8 cellular contexts compared by ENCODE assay signal in the genomic region with DNA sequence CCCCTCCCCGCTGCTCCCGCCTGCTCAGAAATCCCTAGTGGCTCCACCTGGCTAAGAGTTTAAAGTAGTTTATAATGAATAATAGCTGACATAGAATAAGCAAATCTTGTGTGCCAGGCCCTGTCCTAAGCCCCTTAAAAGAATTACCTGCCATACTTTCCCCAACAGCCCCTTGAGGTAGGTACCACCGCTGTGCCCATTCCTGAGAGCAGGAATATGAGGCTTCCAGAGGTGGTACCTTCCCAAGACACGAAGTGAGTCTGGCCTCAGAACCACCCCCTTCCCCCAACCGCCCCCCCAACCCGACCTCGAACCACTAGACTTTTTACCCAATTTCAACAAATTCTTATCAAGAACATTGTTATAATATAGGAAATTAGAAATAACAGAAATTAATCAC. TPM values are rescaled to one million over a fixed set of nuclear protein-coding genes. Genes with fewer than 3 reads are reported as not detected.
DNase-seq lines count a peak whose midpoint lies in the region; ATAC-seq and TF ChIP-seq lines count a peak whose summit lies in the region.

No MANE protein-coding gene starts in this region.

- TF ChIP-seq POLR2A in adrenal gland (IDR thresholded peaks at IDR 0.05) = no peak

- H3K4me3 ChIP-seq in BE2C (ENCODE audit: low read depth, low read length) = peak overlapping the region; percentile 71
- peak overlapping the region in 1 of 4 donors; percentile 89 for H3K4me3 ChIP-seq in adrenal gland

- peak overlapping the region; percentile 89 to 97 (median 93) for H3K4me3 Mint-ChIP-seq in IgD-negative memory B cell
- H3K4me3 Mint-ChIP-seq in dendritic cell treated with granulocyte-macrophage colony-stimulating factor and Interleukin-4, amounts not matched to agents 40 ng/mL and 50 ng/mL, for 4 days = peak overlapping the region; percentile 95
- H3K4me3 Mint-ChIP-seq in nephron = peak overlapping the region; percentile 90 to 95 (median 92)

- H3K4me1 Mint-ChIP-seq in IgD-negative memory B cell (peaks cover 21 to 40% (median 32%) of the 10 kb centered on the region in 3 donors), nephron (peaks cover 5% of the 10 kb centered on the region)
- H3K4me1 Mint-ChIP-seq in dendritic cell treated with granulocyte-macrophage colony-stimulating factor and Interleukin-4, amounts not matched to agents 40 ng/mL and 50 ng/mL, for 4 days (ENCODE audit: low read depth) = peaks cover 43% of the 10 kb centered on the region

- no peaks in the 10 kb centered on the region for H3K4me1 ChIP-seq in BE2C
- peaks cover 8 to 31% of the 10 kb centered on the region in 2 donors for H3K4me1 ChIP-seq in adrenal gland (replicated peaks in 1 of 2)

- H3K27ac ChIP-seq in adrenal gland = peak overlapping the region in 1 of 5 donors; percentile 90

- H3K27ac Mint-ChIP-seq in IgD-negative memory B cell (peak overlapping the region; percentile 47 to 76 (median 73)), nephron (no peak overlapping the region)
- peak overlapping the region; percentile 78 for H3K27ac Mint-ChIP-seq in dendritic cell treated with granulocyte-macrophage colony-stimulating factor and Interleukin-4, amounts not matched to agents 40 ng/mL and 50 ng/mL, for 4 days

- no peaks in the 10 kb centered on the region for H3K27me3 ChIP-seq in BE2C
- H3K27me3 ChIP-seq in adrenal gland = no peaks in the 10 kb centered on the region

- in situ Hi-C loops in KBM-7 (cut with MboI; ENCODE audit: low pct_unique_long_range_greater_than_20kb, low sequenced_read_pairs) = no loop called here

- no peaks in the 10 kb centered on the region for H3K9me3 ChIP-seq in BE2C
- H3K9me3 ChIP-seq in adrenal gland (replicated peaks in 1 of 3) = no peaks in the 10 kb centered on the region

- no peaks in the 10 kb centered on the region for H3K36me3 ChIP-seq in BE2C
- no peaks in the 10 kb centered on the region for H3K36me3 ChIP-seq in adrenal gland (replicated peaks in 1 of 2)

- no peak for ATAC-seq in GM21360 (IDR thresholded peaks at IDR 0.05; ENCODE audit: unreplicated experiment)

- TF ChIP-seq CTCF in BE2C (IDR thresholded peaks at IDR 0.05; ENCODE audit: low read depth, low read length) (no peak), nephron (IDR thresholded peaks at IDR 0.05; ENCODE audit: unreplicated experiment in 3 of 3) (no peak), adrenal gland (IDR thresholded peaks at IDR 0.05) (no peak)

- H3K36me3 Mint-ChIP-seq in IgD-negative memory B cell (peaks cover 4% of the 10 kb centered on the region), nephron (ENCODE audit: low read depth) (no peaks in the 10 kb centered on the region)
- peaks cover 10% of the 10 kb centered on the region for H3K36me3 Mint-ChIP-seq in dendritic cell treated with granulocyte-macrophage colony-stimulating factor and Interleukin-4, amounts not matched to agents 40 ng/mL and 50 ng/mL, for 4 days (ENCODE audit: low read depth)

- 53 to 69% (median 62%) methylated on average over 7 of the region's 7 CpGs for WGBS in adrenal gland, 4 donors

- no peaks in the 10 kb centered on the region for H3K27me3 Mint-ChIP-seq in IgD-negative memory B cell
- peaks cover 11% of the 10 kb centered on the region for H3K27me3 Mint-ChIP-seq in dendritic cell treated with granulocyte-macrophage colony-stimulating factor and Interleukin-4, amounts not matched to agents 40 ng/mL and 50 ng/mL, for 4 days
- H3K27me3 Mint-ChIP-seq in nephron (ENCODE audit: low read depth) = peaks cover 17% of the 10 kb centered on the region

- intact Hi-C loops in dendritic cell treated with granulocyte-macrophage colony-stimulating factor and Interleukin-4, amounts not matched to agents 40 ng/mL and 50 ng/mL, for 4 days (cut with micrococcal nuclease) = loop anchor here (5.0 kb wide), 1 partner anchor 52 kb away; no protein-coding TSS in a partner anchor
- intact Hi-C loops in adrenal gland (cut with DNase I) = loop anchor here in 1 of 2 donors (5.0 kb wide), 1 partner anchor 58 kb away; no protein-coding TSS in a partner anchor

- H3K9me3 Mint-ChIP-seq in IgD-negative memory B cell = no peaks in the 10 kb centered on the region
- H3K9me3 Mint-ChIP-seq in dendritic cell treated with granulocyte-macrophage colony-stimulating factor and Interleukin-4, amounts not matched to agents 40 ng/mL and 50 ng/mL, for 4 days = no peaks in the 10 kb centered on the region
- H3K9me3 Mint-ChIP-seq in nephron = no peaks in the 10 kb centered on the region

- DNase-seq in BE2C = no peak
- DNase-seq in NCI-H1694 treated with DMSO at 0.1 percent for 48 hours (lab: John Stamatoyannopoulos, UW) = no peak
- no peak for DNase-seq in adrenal gland
- no peak for DNase-seq in KBM-7

RNA-seq across cellular contexts. Expression of a gene that starts 1.2 kb away (rescaled TPM):
- polyA plus RNA-seq in BE2C (2012; ENCODE audit: insufficient read depth, insufficient read length, low read depth) = 5.2 TPM
- 11.0 TPM for polyA plus RNA-seq in IgD-negative memory B cell
- 10 to 100 TPM; 17.2 to 36.6 (median 27.8) TPM for total RNA-seq in adrenal gland
- 10 to 100 TPM; 10.2 to 28.0 (median 14.6) TPM for polyA plus RNA-seq in adrenal gland

RNA-seq across cellular contexts. Expression of a gene that starts 28.1 kb away (rescaled TPM):
- not detected for polyA plus RNA-seq in BE2C (2012; ENCODE audit: insufficient read depth, insufficient read length, low read depth)
- polyA plus RNA-seq in IgD-negative memory B cell (1.7 TPM), adrenal gland (10 to 100 TPM; 29.2 to 57.6 (median 46.3) TPM)
- 10 to 100 TPM; 42.9 to 83.9 (median 58.4) TPM for total RNA-seq in adrenal gland

Comparison
In these comparisons a context has a peak if more than half of its experiments do, and no peak if none do; other contexts are left out.
1. H3K27ac Mint-ChIP-seq: peak in IgD-negative memory B cell (3 of 3) and dendritic cell treated with granulocyte-macrophage colony-stimulating factor and Interleukin-4, amounts not matched to agents 40 ng/mL and 50 ng/mL, for 4 days (single experiment); none in nephron (0 of 3).
2. RNA of a gene that starts 28.1 kb away (polyA plus RNA-seq): 29.2 to 57.6 TPM in adrenal gland; 1.7 TPM in IgD-negative memory B cell (single experiment); every median in the first group is over 10 times any median in the second.
3. Peak in every context shown above with its lines, with median percentiles within 50 percentile points of each other: H3K4me3 Mint-ChIP-seq.